ENCODE assay signal across 22 cellular contexts in genomic region chr15:84886211-84886983, GRCh38. TPM values are rescaled to one million over a fixed set of nuclear protein-coding genes. Genes with fewer than 3 reads are reported as not detected.
A peak's percentile ranks its signal among the peaks of the same experiment; 100 is the strongest.
DNase-seq lines count a peak whose midpoint lies in the region; ATAC-seq, FAIRE-seq and TF ChIP-seq lines count a peak whose summit lies in the region.
"Had no signal": no experiment of that assay in that cellular context is flagged by ENCODE, and none has a peak within 500 bp of the region (broad histone marks: within the 10 kb centered on the region; RNA-seq: fewer than 3 reads in every experiment).

No MANE protein-coding gene starts in this region.

- no peaks in the 10 kb centered on the region for H3K27me3 ChIP-seq in Peyer's patch
- no peaks in the 10 kb centered on the region for H3K27me3 ChIP-seq in pancreas
- H3K27me3 ChIP-seq in esophagus muscularis mucosa: peaks cover 0 to 44% (median 0%) of the 10 kb centered on the region in 4 donors
- H3K27me3 ChIP-seq: BLaER1 treated with 17β-estradiol and CSF1 and Interleukin-3, amounts not matched to agents 10 nM and 100 nM had no signal

- no peaks in the 10 kb centered on the region for H3K9me3 ChIP-seq in Peyer's patch
- no peaks in the 10 kb centered on the region for H3K9me3 ChIP-seq in pancreas
- H3K9me3 ChIP-seq in esophagus muscularis mucosa: no peaks in the 10 kb centered on the region
- H3K9me3 ChIP-seq: A549 had no signal

- WGBS in pancreas, 2 donors: 68 to 76% methylated on average over 14 of the region's 14 CpGs
- WGBS in esophagus muscularis mucosa: 92% methylated on average over 9 of the region's 14 CpGs

- TF ChIP-seq POLR2A in Peyer's patch (IDR thresholded peaks at IDR 0.05) (peak; percentile 64 to 76), esophagus muscularis mucosa (IDR thresholded peaks at IDR 0.05; ENCODE audit: low read depth) (no peak)

- H3K27ac Mint-ChIP-seq in glutamatergic neuron (ENCODE audit: unreplicated experiment): peak overlapping the region; percentile 25
- H3K27ac Mint-ChIP-seq: CD8-positive, alpha-beta memory T cell; HFFc6 had no signal

- H3K27ac ChIP-seq in Peyer's patch (peak overlapping the region in 2 of 4 donors; percentile 67 to 80), pancreas (peak overlapping the region in 2 of 4 donors; percentile 63 to 67), esophagus muscularis mucosa (replicated peaks in 1 of 4) (no peak overlapping the region)
- H3K27ac ChIP-seq: BLaER1 treated with 17β-estradiol and CSF1 and Interleukin-3, amounts not matched to agents 10 nM and 100 nM had no signal

- H3K4me3 ChIP-seq in Peyer's patch: peak overlapping the region in 2 of 4 donors; percentile 39 to 50
- no peak overlapping the region for H3K4me3 ChIP-seq in pancreas
- H3K4me3 ChIP-seq in esophagus muscularis mucosa: no peak overlapping the region
- H3K4me3 ChIP-seq: A549; BLaER1 treated with 17β-estradiol and CSF1 and Interleukin-3, amounts not matched to agents 10 nM and 100 nM had no signal

- H3K36me3 ChIP-seq in Peyer's patch: peaks cover 0 to 4% (median 0%) of the 10 kb centered on the region in 3 donors
- H3K36me3 ChIP-seq in pancreas: no peaks in the 10 kb centered on the region
- no peaks in the 10 kb centered on the region for H3K36me3 ChIP-seq in esophagus muscularis mucosa
- H3K36me3 ChIP-seq: BLaER1 treated with 17β-estradiol and CSF1 and Interleukin-3, amounts not matched to agents 10 nM and 100 nM had no signal

- TF ChIP-seq CTCF in Peyer's patch (IDR thresholded peaks at IDR 0.05) (no peak), glutamatergic neuron (IDR thresholded peaks at IDR 0.05; ENCODE audit: partially characterized antibody, unreplicated experiment) (no peak), pancreas (IDR thresholded peaks at IDR 0.05) (no peak), esophagus muscularis mucosa (IDR thresholded peaks at IDR 0.05) (no peak)

- H3K4me1 Mint-ChIP-seq in glutamatergic neuron (ENCODE audit: low read depth, unreplicated experiment): peaks cover 20% of the 10 kb centered on the region
- H3K4me1 Mint-ChIP-seq: CD8-positive, alpha-beta memory T cell had no signal

- H3K4me1 ChIP-seq in Peyer's patch: peaks cover 0 to 2% (median 1%) of the 10 kb centered on the region in 4 donors
- peaks cover 0 to 3% (median 0%) of the 10 kb centered on the region in 3 donors for H3K4me1 ChIP-seq in pancreas
- H3K4me1 ChIP-seq in esophagus muscularis mucosa: no peaks in the 10 kb centered on the region
- H3K4me1 ChIP-seq: A549 had no signal

- no peak overlapping the region for H3K4me3 Mint-ChIP-seq in glutamatergic neuron (ENCODE audit: unreplicated experiment)
- H3K4me3 Mint-ChIP-seq: CD8-positive, alpha-beta memory T cell; HFFc6 had no signal

- intact Hi-C loops in pancreas (cut with DNase I): no loop called here
- intact Hi-C loops in esophagus muscularis mucosa (cut with DNase I): no loop called here

- H3K9me3 Mint-ChIP-seq in glutamatergic neuron (ENCODE audit: unreplicated experiment): peaks cover 5% of the 10 kb centered on the region
- H3K9me3 Mint-ChIP-seq: CD8-positive, alpha-beta memory T cell; HFFc6 had no signal

- FAIRE-seq in pancreas (lab: Jason Lieb, UNC): no peak
- FAIRE-seq: D721Med, GM12891, GM18507, H54 had no signal

- peaks cover 7% of the 10 kb centered on the region for H3K27me3 Mint-ChIP-seq in glutamatergic neuron (ENCODE audit: unreplicated experiment)

- H3K36me3 Mint-ChIP-seq in glutamatergic neuron (ENCODE audit: unreplicated experiment): no peaks in the 10 kb centered on the region
- H3K36me3 Mint-ChIP-seq: CD8-positive, alpha-beta memory T cell had no signal

- ATAC-seq in pancreas (peak in 3 of 4 donors; percentile 49 to 66 (median 61)), HG03135 (IDR thresholded peaks at IDR 0.05; ENCODE audit: unreplicated experiment) (no peak)
- no peak for ATAC-seq in stimulated activated naive CD8-positive, alpha-beta T cell treated with anti-CD3 and anti-CD28 coated beads, Interleukin-15, Interleukin-2, amounts not matched to agents 100 U/mL and 50 U/mL, for 24 hours

- no peak for TF ChIP-seq EP300 in esophagus muscularis mucosa (IDR thresholded peaks at IDR 0.05)

- DNase-seq in Peyer's patch: peak in 2 of 3 donors; percentile 75 to 76
- no peak for DNase-seq in glutamatergic neuron
- DNase-seq in kidney tubule cell (ENCODE audit: low spot score): peak; percentile 53
- DNase-seq in pancreas: peak in 1 of 6 donors; percentile 29
- no peak for DNase-seq in esophagus muscularis mucosa (ENCODE audit: extremely low spot score)
- no peak for DNase-seq in stimulated activated naive CD8-positive, alpha-beta T cell treated with anti-CD3 and anti-CD28 coated beads, Interleukin-15, Interleukin-2, amounts not matched to agents 100 U/mL and 50 U/mL, for 24 hours
- DNase-seq: CD8-positive, alpha-beta memory T cell; GDM1; HFFc6; NCI-H1048; NCI-H1436 treated with DMSO at 0.1 percent for 48 hours; NCI-H2081; NCI-H510A; NCI-H82 had no signal

RNA-seq across cellular contexts. Expression of gene SLC28A1, which starts 1.9 kb away (rescaled TPM):
- total RNA-seq in Peyer's patch: 100 to 1,000 TPM in 1 of 4 donors, 10 to 100 TPM in 2, 1 to 10 TPM in 1; 4.1 to 111 (median 64.3) TPM
- total RNA-seq in glutamatergic neuron (ENCODE audit: unreplicated experiment): 0.25 TPM
- total RNA-seq in pancreas: under 1 TPM in 3 of 6 donors, not detected in 3; 0.08 to 0.21 (median 0.19) TPM
- under 1 TPM; 0.02 to 0.11 TPM for polyA plus RNA-seq in pancreas
- total RNA-seq in esophagus muscularis mucosa: under 1 TPM in 1 of 4 donors, not detected in 3; 0.23 TPM
- total RNA-seq: CD8-positive, alpha-beta memory T cell; HFFc6; MCF 10A had no signal
- polyA plus RNA-seq: CD8-positive, alpha-beta memory T cell had no signal

Comparison
In these comparisons a context has a peak if more than half of its experiments do, and no peak if none do; other contexts are left out.
1. DNase-seq: peak in Peyer's patch (2 of 3) and kidney tubule cell (single experiment); none in glutamatergic neuron (single experiment), esophagus muscularis mucosa (single experiment) and stimulated activated naive CD8-positive, alpha-beta T cell treated with anti-CD3 and anti-CD28 coated beads, Interleukin-15, Interleukin-2, amounts not matched to agents 100 U/mL and 50 U/mL, for 24 hours (single experiment).
2. ATAC-seq: peak in pancreas (3 of 4); none in HG03135 (single experiment) and stimulated activated naive CD8-positive, alpha-beta T cell treated with anti-CD3 and anti-CD28 coated beads, Interleukin-15, Interleukin-2, amounts not matched to agents 100 U/mL and 50 U/mL, for 24 hours (single experiment).